In the genomic region with DNA sequence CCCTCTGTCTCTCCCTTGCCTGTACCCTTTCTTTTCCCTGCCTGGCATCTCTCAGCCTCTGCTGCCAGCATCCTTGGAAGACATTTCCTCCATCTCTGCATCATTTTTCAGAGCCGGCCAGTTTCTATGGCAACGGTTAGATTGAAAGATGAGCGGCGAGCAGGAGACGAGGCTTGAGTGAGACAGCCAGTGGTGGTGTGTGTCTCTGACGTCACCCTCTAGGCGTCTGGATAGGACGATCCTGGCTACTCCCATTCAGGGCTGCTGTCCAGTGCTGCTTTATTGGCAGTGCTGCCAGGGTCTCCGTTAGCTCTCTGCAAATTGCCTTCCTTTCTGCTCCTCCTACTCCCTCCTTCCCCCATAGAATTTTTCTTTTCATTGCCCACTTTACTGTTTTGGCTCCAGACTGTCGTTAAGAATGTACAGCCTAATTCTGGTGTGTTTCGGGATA, we compare ENCODE assay signal across 8 cellular contexts.
DNase-seq lines count a peak whose midpoint lies in the region; ATAC-seq and TF ChIP-seq lines count a peak whose summit lies in the region.

No MANE protein-coding gene starts in this region.

- no CpG with 5 or more reads among the region's 11 CpGs for WGBS in iPS DF 6.9 (ENCODE audit: insufficient coverage, insufficient read length)

- no peaks in the 10 kb centered on the region for H3K9me3 Mint-ChIP-seq in stimulated activated effector memory CD8-positive, alpha-beta T cell treated with anti-CD3 and anti-CD28 coated beads, Interleukin-12 subunit alpha, Interleukin-12 subunit beta, amount 100 ng/mL, for 72 hours

- no peak overlapping the region for H3K27ac Mint-ChIP-seq in stimulated activated effector memory CD8-positive, alpha-beta T cell treated with anti-CD3 and anti-CD28 coated beads, Interleukin-12 subunit alpha, Interleukin-12 subunit beta, amount 100 ng/mL, for 72 hours

- no peak overlapping the region for H3K27ac ChIP-seq in iPS DF 6.9 (ENCODE audit: low read length)

- H3K27me3 ChIP-seq in iPS DF 6.9 (ENCODE audit: control insufficient read depth, insufficient read depth, low read length) = no peaks in the 10 kb centered on the region

- DNase-seq in HEK293T (ENCODE audit: extremely low spot score) (peak; percentile 41), astrocyte of the hippocampus (ENCODE audit: low read depth, low spot score) (peak; percentile 93), iPS DF 6.9 (ENCODE audit: low read depth, low spot score) (peak; percentile 45), smooth muscle cell of the brain vasculature (ENCODE audit: low read depth, low spot score) (peak; percentile 49), NCI-H1105 treated with DMSO at 0.1 percent for 48 hours (lab: John Stamatoyannopoulos, UW) (no peak), NCI-H2171 (lab: John Stamatoyannopoulos, UW) (no peak), NCI-H82 treated with DMSO at 0.1 percent for 48 hours (lab: John Stamatoyannopoulos, UW; ENCODE audit: unreplicated experiment) (no peak)
- DNase-seq in stimulated activated effector memory CD8-positive, alpha-beta T cell treated with anti-CD3 and anti-CD28 coated beads, Interleukin-12 subunit alpha, Interleukin-12 subunit beta, amount 100 ng/mL, for 72 hours (ENCODE audit: low spot score in 2 of 2) = no peak

- H3K36me3 Mint-ChIP-seq in stimulated activated effector memory CD8-positive, alpha-beta T cell treated with anti-CD3 and anti-CD28 coated beads, Interleukin-12 subunit alpha, Interleukin-12 subunit beta, amount 100 ng/mL, for 72 hours = no peaks in the 10 kb centered on the region

- POLR2A ChIA-PET in HEK293T (lab: Yijun Ruan, JAX) = no interaction called here

- ATAC-seq in stimulated activated effector memory CD8-positive, alpha-beta T cell treated with anti-CD3 and anti-CD28 coated beads, Interleukin-12 subunit alpha, Interleukin-12 subunit beta, amount 100 ng/mL, for 72 hours = no peak

- H3K9me3 ChIP-seq in iPS DF 6.9 (ENCODE audit: control insufficient read depth, insufficient read depth, low read length) = no peaks in the 10 kb centered on the region

- H3K36me3 ChIP-seq in iPS DF 6.9 (ENCODE audit: control insufficient read depth, insufficient read depth, low read length) = no peaks in the 10 kb centered on the region

- H3K4me3 Mint-ChIP-seq in stimulated activated effector memory CD8-positive, alpha-beta T cell treated with anti-CD3 and anti-CD28 coated beads, Interleukin-12 subunit alpha, Interleukin-12 subunit beta, amount 100 ng/mL, for 72 hours = no peak overlapping the region

- H3K4me1 ChIP-seq in iPS DF 6.9 (ENCODE audit: control insufficient read depth, insufficient read depth, low read length) = no peaks in the 10 kb centered on the region

- no peak overlapping the region for H3K4me3 ChIP-seq in iPS DF 6.9 (ENCODE audit: low read length)

- peaks cover 34% of the 10 kb centered on the region for H3K4me1 Mint-ChIP-seq in stimulated activated effector memory CD8-positive, alpha-beta T cell treated with anti-CD3 and anti-CD28 coated beads, Interleukin-12 subunit alpha, Interleukin-12 subunit beta, amount 100 ng/mL, for 72 hours

- CTCF ChIA-PET in HEK293T (lab: Yijun Ruan, JAX) = no interaction called here

TF ChIP-seq in HEK293T, 16 proteins besides CTCF, POLR2A, EP300 and RAD21:
- TF ChIP-seq LEF1 (IDR thresholded peaks at IDR 0.05; ENCODE audit: borderline replicate concordance) (no peak), ELF4 (IDR thresholded peaks at IDR 0.05) (no peak), TARDBP (IDR thresholded peaks at IDR 0.05) (no peak), HDGF (IDR thresholded peaks at IDR 0.05; ENCODE audit: borderline replicate concordance) (no peak), SP1 (IDR thresholded peaks at IDR 0.05) (no peak), FOXA1 (IDR thresholded peaks at IDR 0.05) (no peak), ARNT (IDR thresholded peaks at IDR 0.05) (no peak), BHLHE40 (IDR thresholded peaks at IDR 0.05; ENCODE audit: borderline replicate concordance) (no peak), L3MBTL2 (conservative IDR thresholded peaks at IDR 0.05) (no peak), ZNF384 (IDR thresholded peaks at IDR 0.05) (no peak), FOXM1 (IDR thresholded peaks at IDR 0.05; ENCODE audit: borderline replicate concordance) (no peak), FOXK2 (IDR thresholded peaks at IDR 0.05) (no peak), SUZ12 (IDR thresholded peaks at IDR 0.05) (no peak), CTBP1 (IDR thresholded peaks at IDR 0.05; ENCODE audit: borderline replicate concordance) (no peak), NFRKB (IDR thresholded peaks at IDR 0.05) (no peak)
- TF ChIP-seq, protein P1, sequence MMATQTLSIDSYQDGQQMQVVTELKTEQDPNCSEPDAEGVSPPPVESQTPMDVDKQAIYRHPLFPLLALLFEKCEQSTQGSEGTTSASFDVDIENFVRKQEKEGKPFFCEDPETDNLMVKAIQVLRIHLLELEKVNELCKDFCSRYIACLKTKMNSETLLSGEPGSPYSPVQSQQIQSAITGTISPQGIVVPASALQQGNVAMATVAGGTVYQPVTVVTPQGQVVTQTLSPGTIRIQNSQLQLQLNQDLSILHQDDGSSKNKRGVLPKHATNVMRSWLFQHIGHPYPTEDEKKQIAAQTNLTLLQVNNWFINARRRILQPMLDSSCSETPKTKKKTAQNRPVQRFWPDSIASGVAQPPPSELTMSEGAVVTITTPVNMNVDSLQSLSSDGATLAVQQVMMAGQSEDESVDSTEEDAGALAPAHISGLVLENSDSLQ (IDR thresholded peaks at IDR 0.05) = no peak
TF ChIP-seq in HEK293T: peak in this region for 0.

Comparison
In these comparisons a context has a peak if more than half of its experiments do, and no peak if none do; other contexts are left out.
1. DNase-seq: peak in HEK293T (single experiment), astrocyte of the hippocampus (single experiment), iPS DF 6.9 (single experiment) and smooth muscle cell of the brain vasculature (single experiment); none in NCI-H1105 treated with DMSO at 0.1 percent for 48 hours (single experiment), NCI-H2171 (single experiment), NCI-H82 treated with DMSO at 0.1 percent for 48 hours (single experiment) and stimulated activated effector memory CD8-positive, alpha-beta T cell treated with anti-CD3 and anti-CD28 coated beads, Interleukin-12 subunit alpha, Interleukin-12 subunit beta, amount 100 ng/mL, for 72 hours (0 of 2).